In the genomic region with DNA sequence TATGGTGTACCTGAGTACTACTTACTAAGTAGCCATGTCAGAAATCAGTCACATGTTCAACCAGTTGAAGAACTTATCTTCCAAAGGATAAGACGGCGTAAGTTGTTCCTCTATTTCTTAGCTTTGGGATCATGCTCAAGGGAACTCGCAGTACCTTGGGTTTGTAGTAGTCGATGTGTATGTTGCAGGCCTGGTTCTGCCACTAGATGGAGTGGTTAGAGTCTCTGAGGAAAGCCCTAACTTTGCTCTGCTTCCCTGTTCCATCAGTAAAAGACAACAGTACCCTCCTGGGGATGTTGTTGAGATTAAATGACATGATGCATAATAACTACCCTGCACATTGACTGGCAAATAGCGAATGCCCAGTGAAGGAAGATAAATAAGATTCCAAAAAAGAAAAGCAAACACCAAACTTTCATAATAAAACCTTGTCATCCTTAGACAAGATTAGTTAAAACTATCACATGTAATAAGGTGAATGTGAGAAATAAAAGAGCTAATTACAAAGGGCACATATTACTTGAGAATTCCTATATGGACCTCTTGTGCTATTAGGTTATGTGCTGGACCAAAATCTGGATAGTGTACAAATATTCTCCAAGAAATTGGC, we compare ENCODE assay signal across 8 cellular contexts.
DNase-seq lines count a peak whose midpoint lies in the region; ATAC-seq and TF ChIP-seq lines count a peak whose summit lies in the region.

No MANE protein-coding gene starts in this region.

- TF ChIP-seq CTCF in HFF-Myc (IDR thresholded peaks at IDR 0.05; ENCODE audit: low read depth, low read length, missing control alignments) (peak; percentile 56), SU-DHL-6 (IDR thresholded peaks at IDR 0.05; ENCODE audit: insufficient read depth, low read length, poor library complexity, severe bottlenecking) (peak; percentile 58)

- no peaks in the 10 kb centered on the region for H3K36me3 ChIP-seq in SU-DHL-6 (ENCODE audit: low read length)

- no peaks in the 10 kb centered on the region for H3K9me3 ChIP-seq in SU-DHL-6 (ENCODE audit: insufficient read depth, low read length)

- no peaks in the 10 kb centered on the region for H3K27me3 ChIP-seq in SU-DHL-6 (ENCODE audit: low read length)

- H3F3A ChIP-seq in SU-DHL-6 (ENCODE audit: insufficient read depth) = no peaks in the 10 kb centered on the region

- H3K4me3 ChIP-seq in HFF-Myc (replicated peaks; ENCODE audit: low read depth, low read length) (no peak overlapping the region), SU-DHL-6 (ENCODE audit: insufficient read depth, low read length, poor library complexity, severe bottlenecking) (no peak overlapping the region)

- H2AFZ ChIP-seq in SU-DHL-6 (ENCODE audit: low read depth, low read length, severe bottlenecking) = no peak overlapping the region

- H3K9ac ChIP-seq in SU-DHL-6 (ENCODE audit: low read length) = no peak overlapping the region

- H4K20me1 ChIP-seq in SU-DHL-6 (ENCODE audit: low read depth, low read length) = no peaks in the 10 kb centered on the region

- H3K27ac ChIP-seq in SU-DHL-6 (ENCODE audit: low read depth, low read length) = no peak overlapping the region

- peak; percentile 54 for DNase-seq in COLO829 (ENCODE audit: low spot score)
- peak; percentile 1 for DNase-seq in HFF-Myc (ENCODE audit: extremely low read depth, low read depth)
- peak; percentile 2 for DNase-seq in kidney glomerular epithelial cell (lab: John Stamatoyannopoulos, UW)
- no peak for DNase-seq in NCI-H1105 treated with DMSO at 0.1 percent for 48 hours (lab: John Stamatoyannopoulos, UW)

- no peak overlapping the region for H3K4me2 ChIP-seq in SU-DHL-6 (ENCODE audit: low read depth, low read length, poor library complexity, severe bottlenecking)

- H3K79me2 ChIP-seq in SU-DHL-6 (ENCODE audit: insufficient read depth, low read length) = no peaks in the 10 kb centered on the region

- no peaks in the 10 kb centered on the region for H3K9me2 ChIP-seq in SU-DHL-6 (replicated peaks; ENCODE audit: insufficient read depth, low read length)

- ATAC-seq in HG03354 (IDR thresholded peaks at IDR 0.05; ENCODE audit: poor library complexity, severe bottlenecking, unreplicated experiment) (no peak), HG02763 (IDR thresholded peaks at IDR 0.05; ENCODE audit: unreplicated experiment) (no peak), HG02973 (IDR thresholded peaks at IDR 0.05; ENCODE audit: unreplicated experiment) (no peak)
